19 cellular contexts compared by ENCODE assay signal in genomic region chr20:63080811-63081210, GRCh38.
A peak's percentile ranks its signal among the peaks of the same experiment; 100 is the strongest.
DNase-seq lines count a peak whose midpoint lies in the region; ATAC-seq, FAIRE-seq and TF ChIP-seq lines count a peak whose summit lies in the region.
"Had no signal": no experiment of that assay in that cellular context is flagged by ENCODE, and none has a peak within 500 bp of the region (broad histone marks: within the 10 kb centered on the region; RNA-seq: fewer than 3 reads in every experiment).

No MANE protein-coding gene starts in this region.

- H3K9ac ChIP-seq in HepG2 (ENCODE audit: insufficient read depth, low read depth, low read length) = no peak overlapping the region
- peak overlapping the region; percentile 30 for H3K9ac ChIP-seq in neuronal stem cell (ENCODE audit: low read depth, low read length, poor library complexity)
- H3K9ac ChIP-seq: BLaER1 had no signal

- H3K9me3 ChIP-seq in right lobe of liver (peaks cover 0 to 9% (median 0%) of the 10 kb centered on the region in 4 donors), HepG2 (ENCODE audit: low read length) (peaks cover 6% of the 10 kb centered on the region), neuronal stem cell (replicated peaks in 1 of 2; ENCODE audit: control insufficient read depth in 2 of 2, insufficient read depth in 1 of 2, low read depth in 1 of 2, low read length in 2 of 2) (peaks cover 0 to 3% of the 10 kb centered on the region in 2 donors)
- H3K9me3 ChIP-seq: HAP-1 had no signal

- no peak for TF ChIP-seq POLR2A in right lobe of liver (IDR thresholded peaks at IDR 0.05)
- TF ChIP-seq POLR2A in HepG2 (IDR thresholded peaks at IDR 0.05; ENCODE audit: insufficient read depth in 1 of 2, low read depth in 2 of 2, low read length in 2 of 2) = no peak

- TF ChIP-seq EP300 in HepG2 (IDR thresholded peaks at IDR 0.05; ENCODE audit: low read depth in 2 of 2, low read length in 2 of 2) (no peak), HepG2 (CRISPR knock-in tag; IDR thresholded peaks at IDR 0.05; ENCODE audit: borderline replicate concordance) (no peak), Ishikawa (IDR thresholded peaks at IDR 0.05; ENCODE audit: borderline replicate concordance) (no peak)

- intact Hi-C loops in right lobe of liver (cut with DNase I) = no loop called here
- intact Hi-C loops in HepG2 (cut with micrococcal nuclease; ENCODE audit: unreplicated experiment) = no loop called here
- intact Hi-C loops in sciatic nerve (cut with DNase I) = no loop called here

- no peak overlapping the region for H4K8ac ChIP-seq in neuronal stem cell (ENCODE audit: low read depth, low read length)

- in situ Hi-C loops in HepG2 (cut with HindIII; ENCODE audit: extremely low pct_ligation_motif_present, low pct_unique_long_range_greater_than_20kb) (no loop called here), ACHN (cut with HindIII; ENCODE audit: low pct_ligation_motif_present, low pct_unique_long_range_greater_than_20kb, low sequenced_read_pairs) (no loop called here)

- TF ChIP-seq CTCF in right lobe of liver (IDR thresholded peaks at IDR 0.05) = no peak
- no peak for TF ChIP-seq CTCF in HepG2 (CRISPR knock-in tag; IDR thresholded peaks at IDR 0.05)

- H3K4me2 ChIP-seq in HepG2 (ENCODE audit: low read depth, low read length) = no peak overlapping the region
- H3K4me2 ChIP-seq in neuronal stem cell (ENCODE audit: insufficient read depth, low read length, poor library complexity, severe bottlenecking) = no peak overlapping the region
- H3K4me2 ChIP-seq: BLaER1, GM23338 had no signal

- TF ChIP-seq RAD21 in HepG2 (CRISPR knock-in tag; IDR thresholded peaks at IDR 0.05) (no peak), Ishikawa (IDR thresholded peaks at IDR 0.05; ENCODE audit: low read depth) (no peak)

- H3K23ac ChIP-seq in neuronal stem cell (ENCODE audit: low read depth, low read length, poor library complexity) = no peak overlapping the region

- H3K4me3 ChIP-seq in right lobe of liver = no peak overlapping the region
- H3K4me3 ChIP-seq in HepG2 (replicated peaks in 1 of 3; ENCODE audit: insufficient read depth in 1 of 3, low read depth in 2 of 3, low read length in 3 of 3) = no peak overlapping the region
- H3K4me3 ChIP-seq in neuronal stem cell (ENCODE audit: low read length in 2 of 2) = no peak overlapping the region
- H3K4me3 ChIP-seq: BLaER1, GM23338, HAP-1 had no signal

- H2BK120ac ChIP-seq in neuronal stem cell (ENCODE audit: low read depth, low read length) = peak overlapping the region; percentile 10

- BruUV-seq in HepG2 (replicated peaks; lab: Mats Ljungman, UMichigan) = no TSS peak

- POLR2A ChIA-PET in HepG2 (lab: Yijun Ruan, JAX) = no interaction called here

- CTCF ChIA-PET in HepG2 (lab: Yijun Ruan, JAX; ENCODE audit: low intra/inter-chr PET ratio, low total read pairs) = no interaction called here

- FAIRE-seq in HepG2 (lab: Jason Lieb, UNC) = no peak
- FAIRE-seq: GM12892, GM19239 had no signal

- peak; percentile 2 to 30 (median 17) for DNase-seq in right lobe of liver
- DNase-seq in HepG2 (ENCODE audit: low spot score) = no peak
- DNase-seq in neuronal stem cell (ENCODE audit: low spot score) = no peak
- DNase-seq in sciatic nerve (ENCODE audit: low spot score) = peak; percentile 31
- no peak for DNase-seq in GM03348 (ENCODE audit: low spot score)
- DNase-seq in ACHN = no peak
- DNase-seq: CD4-positive, CD25-positive, alpha-beta regulatory T cell; DMS53; DMS79 treated with DMSO at 0.1 percent for 48 hours; GF-D8; HFFc6 had no signal

- H2AFZ ChIP-seq in HepG2 (ENCODE audit: low read length) = no peak overlapping the region
- no peak overlapping the region for H2AFZ ChIP-seq in neuronal stem cell (ENCODE audit: low read length)
- H2AFZ ChIP-seq: GM23338 had no signal

- no peak overlapping the region for H4K91ac ChIP-seq in neuronal stem cell (ENCODE audit: low read depth, low read length, poor library complexity)

- no peak overlapping the region for H2AK5ac ChIP-seq in neuronal stem cell (ENCODE audit: low read depth, low read length)

- WGBS in right lobe of liver (ENCODE audit: insufficient coverage, low coverage, low lambda C conversion rate, missing lambda C conversion rate) = 0% methylated on average over 1 of the region's 4 CpGs
- WGBS in HepG2 (ENCODE audit: low lambda C conversion rate) = 15% methylated on average over 4 of the region's 4 CpGs
- WGBS in neuronal stem cell (ENCODE audit: extremely low coverage in 2 of 2, insufficient read length in 2 of 2, insufficient replicate concordance in 1 of 2), 2 donors = no CpG with 5 or more reads among the region's 4 CpGs

- H3K79me2 ChIP-seq in HepG2 (ENCODE audit: insufficient read depth, low read length) = no peaks in the 10 kb centered on the region

- H3K4ac ChIP-seq in neuronal stem cell (ENCODE audit: low read length) = no peak overlapping the region

- H3K14ac ChIP-seq in neuronal stem cell (ENCODE audit: low read length) = no peak overlapping the region

- peaks cover 1% of the 10 kb centered on the region for H3K79me1 ChIP-seq in neuronal stem cell (ENCODE audit: low read depth, low read length)

- no peak overlapping the region for H2BK15ac ChIP-seq in neuronal stem cell (ENCODE audit: low read length)

- H2BK12ac ChIP-seq in neuronal stem cell (ENCODE audit: low read length) = no peak overlapping the region

- ATAC-seq in right lobe of liver (no peak), HepG2 (no peak), sciatic nerve (no peak), HG03342 (IDR thresholded peaks at IDR 0.05; ENCODE audit: unreplicated experiment) (no peak)
- ATAC-seq: GM23338 had no signal

- H3K4me1 ChIP-seq in right lobe of liver (no peaks in the 10 kb centered on the region), HepG2 (ENCODE audit: insufficient read depth, low read length) (peaks cover 24% of the 10 kb centered on the region), neuronal stem cell (ENCODE audit: control insufficient read depth in 2 of 2, insufficient read depth in 1 of 2, low read depth in 1 of 2, low read length in 2 of 2) (no peaks in the 10 kb centered on the region)
- H3K4me1 ChIP-seq: HAP-1 had no signal

- peaks cover 14% of the 10 kb centered on the region; the same call in 1 of the 2 replicates for H4K20me1 ChIP-seq in HepG2 (ENCODE audit: insufficient read depth, low read length)

- no peak overlapping the region for H3K18ac ChIP-seq in neuronal stem cell (ENCODE audit: low read length)

- H3K36me3 ChIP-seq in right lobe of liver (no peaks in the 10 kb centered on the region), HepG2 (replicated peaks in 1 of 2; ENCODE audit: control insufficient read depth in 1 of 2, insufficient read depth in 2 of 2, low read length in 2 of 2) (no peaks in the 10 kb centered on the region), neuronal stem cell (replicated peaks in 1 of 2; ENCODE audit: control insufficient read depth in 2 of 2, insufficient read depth in 2 of 2, low read length in 2 of 2) (no peaks in the 10 kb centered on the region)
- H3K36me3 ChIP-seq: BLaER1, HAP-1 had no signal

- H2BK5ac ChIP-seq in neuronal stem cell (ENCODE audit: low read length) = no peak overlapping the region

- H3K27me3 ChIP-seq in right lobe of liver (no peaks in the 10 kb centered on the region), HepG2 (ENCODE audit: control insufficient read depth in 1 of 2, insufficient read depth in 2 of 2, low read length in 2 of 2) (peaks cover 19 to 39% of the 10 kb centered on the region in 2 experiments), neuronal stem cell (ENCODE audit: control insufficient read depth in 3 of 3, insufficient read depth in 3 of 3, low read depth in 1 of 3, low read length in 3 of 3) (peaks cover 0 to 43% (median 0%) of the 10 kb centered on the region in 3 experiments)

- H3K27ac ChIP-seq in right lobe of liver = no peak overlapping the region
- no peak overlapping the region for H3K27ac ChIP-seq in HepG2 (ENCODE audit: extremely low read length, insufficient read depth, low read length)
- H3K27ac ChIP-seq in neuronal stem cell (replicated peaks; ENCODE audit: low read length) = no peak overlapping the region
- H3K27ac ChIP-seq: BLaER1, C4-2B had no signal

TF ChIP-seq in HepG2, 621 proteins besides CTCF, POLR2A, EP300 and RAD21 (continues in another document):
- TF ChIP-seq ZFP36 (IDR thresholded peaks at IDR 0.05; ENCODE audit: borderline replicate concordance, low read depth, low read length, partially characterized antibody) = no peak
- TF ChIP-seq NCOA5 (CRISPR knock-in tag; IDR thresholded peaks at IDR 0.05) = no peak
- TF ChIP-seq GABPA (IDR thresholded peaks at IDR 0.05; ENCODE audit: low read depth, low read length) = no peak
- TF ChIP-seq GABPA (CRISPR knock-in tag; IDR thresholded peaks at IDR 0.05; ENCODE audit: low read depth) = no peak
- no peak for TF ChIP-seq RFXAP (CRISPR knock-in tag; IDR thresholded peaks at IDR 0.05; ENCODE audit: borderline replicate concordance)
- TF ChIP-seq ZNF124 (CRISPR knock-in tag; IDR thresholded peaks at IDR 0.05) = no peak
- no peak for TF ChIP-seq PTBP1 (IDR thresholded peaks at IDR 0.05; ENCODE audit: low read depth, low read length, poor library complexity, severe bottlenecking)
- TF ChIP-seq KDM4B (CRISPR knock-in tag; IDR thresholded peaks at IDR 0.05) = no peak

TF ChIP-seq in Ishikawa, 13 proteins besides CTCF, POLR2A, EP300 and RAD21:
- TF ChIP-seq REST (IDR thresholded peaks at IDR 0.05; ENCODE audit: low read depth) = 0 out of 2 replicates have a peak, but pooled peaks have one; percentile 31
- no peak for TF ChIP-seq TCF12 (IDR thresholded peaks at IDR 0.05; ENCODE audit: low read depth)

Comparison
In these comparisons a context has a peak if more than half of its experiments do, and no peak if none do; other contexts are left out.
1. DNase-seq: peak in right lobe of liver (3 of 3) and sciatic nerve (single experiment); none in HepG2 (single experiment), neuronal stem cell (single experiment), GM03348 (single experiment) and ACHN (single experiment).